In genomic region chr6:33725222-33725621, GRCh38 we compare ENCODE assay signal across 23 cellular contexts. TPM values are rescaled to one million over a fixed set of nuclear protein-coding genes. Genes with fewer than 3 reads are reported as not detected.
DNase-seq lines count a peak whose midpoint lies in the region; ATAC-seq and TF ChIP-seq lines count a peak whose summit lies in the region.
"Had no signal": no experiment of that assay in that cellular context is flagged by ENCODE, and none has a peak within 500 bp of the region (broad histone marks: within the 10 kb centered on the region; RNA-seq: fewer than 3 reads in every experiment).

No MANE protein-coding gene starts in this region.

- H3K4me3 Mint-ChIP-seq in chondrocyte (ENCODE audit: unreplicated experiment): no peak overlapping the region
- no peak overlapping the region for H3K4me3 Mint-ChIP-seq in endodermal cell
- H3K4me3 Mint-ChIP-seq: CD8-positive, alpha-beta memory T cell had no signal

- peaks cover 59% of the 10 kb centered on the region for H3K4me1 ChIP-seq in BLaER1
- H3K4me1 ChIP-seq in HUES48 (ENCODE audit: control insufficient read depth, insufficient read depth, low read length): peaks cover 9% of the 10 kb centered on the region
- peaks cover 12% of the 10 kb centered on the region for H3K4me1 ChIP-seq in lower lobe of right lung
- H3K4me1 ChIP-seq in endodermal cell (ENCODE audit: control insufficient read depth, insufficient read depth, low read length): no peaks in the 10 kb centered on the region

- no peaks in the 10 kb centered on the region for H3K4me1 Mint-ChIP-seq in chondrocyte (ENCODE audit: low read depth)
- H3K4me1 Mint-ChIP-seq in endodermal cell: peaks cover 10% of the 10 kb centered on the region

- no peak for TF ChIP-seq CTCF in chondrocyte (IDR thresholded peaks at IDR 0.05)
- no peak for TF ChIP-seq CTCF in lower lobe of right lung (IDR thresholded peaks at IDR 0.05)
- TF ChIP-seq CTCF in endodermal cell (conservative IDR thresholded peaks at IDR 0.05): no peak

- H3K4me3 ChIP-seq in BLaER1 (no peak overlapping the region), HUES48 (ENCODE audit: low read depth, low read length) (no peak overlapping the region), lower lobe of right lung (no peak overlapping the region), endodermal cell (ENCODE audit: low read length) (no peak overlapping the region)
- H3K4me3 ChIP-seq: BLaER1 treated with 17β-estradiol and CSF1 and Interleukin-3, amounts not matched to agents 10 nM and 100 nM; GM12878; GM23248 had no signal

- H3K27me3 ChIP-seq in BLaER1 (no peaks in the 10 kb centered on the region), HUES48 (ENCODE audit: control insufficient read depth, insufficient read depth, low read length) (no peaks in the 10 kb centered on the region), lower lobe of right lung (ENCODE audit: low read depth) (no peaks in the 10 kb centered on the region), endodermal cell (ENCODE audit: control insufficient read depth, insufficient read depth, low read length, poor library complexity, severe bottlenecking) (no peaks in the 10 kb centered on the region)
- H3K27me3 ChIP-seq: BLaER1 treated with 17β-estradiol and CSF1 and Interleukin-3, amounts not matched to agents 10 nM and 100 nM had no signal

- H3K4me2 ChIP-seq in BLaER1: peak overlapping the region; percentile 92

- H3K27ac ChIP-seq in BLaER1 (no peak overlapping the region), HUES48 (ENCODE audit: low read depth, low read length) (peak overlapping the region; percentile 17), lower lobe of right lung (no peak overlapping the region), endodermal cell (ENCODE audit: low read depth, low read length) (no peak overlapping the region)
- H3K27ac ChIP-seq: BLaER1 treated with 17β-estradiol and CSF1 and Interleukin-3, amounts not matched to agents 10 nM and 100 nM; GM23248 had no signal

- H3K9ac ChIP-seq in BLaER1 (no peak overlapping the region), HUES48 (ENCODE audit: low read depth, low read length) (no peak overlapping the region), endodermal cell (ENCODE audit: extremely low read depth, low read length, poor library complexity, severe bottlenecking) (no peak overlapping the region)
- H3K9ac ChIP-seq: BLaER1 treated with 17β-estradiol and CSF1 and Interleukin-3, amounts not matched to agents 10 nM and 100 nM; GM23248 had no signal

- 92 to 95% methylated on average over 7 to 14 of the region's 14 CpGs for WGBS in endodermal cell (ENCODE audit: insufficient coverage in 1 of 2, insufficient read length in 1 of 2), 2 experiments

- H3K27ac Mint-ChIP-seq in chondrocyte (ENCODE audit: unreplicated experiment): no peak overlapping the region
- no peak overlapping the region for H3K27ac Mint-ChIP-seq in endodermal cell

- H4K20me1 ChIP-seq in BLaER1: no peaks in the 10 kb centered on the region
- H4K20me1 ChIP-seq: BLaER1 treated with 17β-estradiol and CSF1 and Interleukin-3, amounts not matched to agents 10 nM and 100 nM had no signal

- H3K27me3 Mint-ChIP-seq in chondrocyte (ENCODE audit: low read depth) (peaks cover 2% of the 10 kb centered on the region), endodermal cell (ENCODE audit: insufficient read depth) (peaks cover 10% of the 10 kb centered on the region)

- H3K36me3 Mint-ChIP-seq in chondrocyte (ENCODE audit: low read depth): peaks cover 3% of the 10 kb centered on the region
- no peaks in the 10 kb centered on the region for H3K36me3 Mint-ChIP-seq in endodermal cell (ENCODE audit: low read depth)
- H3K36me3 Mint-ChIP-seq: CD8-positive, alpha-beta memory T cell had no signal

- H3K9me3 Mint-ChIP-seq in chondrocyte (ENCODE audit: low read depth): no peaks in the 10 kb centered on the region
- no peaks in the 10 kb centered on the region for H3K9me3 Mint-ChIP-seq in endodermal cell
- H3K9me3 Mint-ChIP-seq: CD8-positive, alpha-beta memory T cell had no signal

- ATAC-seq in lower lobe of right lung: no peak
- no peak for ATAC-seq in HG03460 (IDR thresholded peaks at IDR 0.05; ENCODE audit: unreplicated experiment)
- ATAC-seq: GM12878, HCT116 had no signal

- H3K9me3 ChIP-seq in BLaER1 (no peaks in the 10 kb centered on the region), HUES48 (ENCODE audit: control insufficient read depth, insufficient read depth, low read length) (no peaks in the 10 kb centered on the region), lower lobe of right lung (no peaks in the 10 kb centered on the region), endodermal cell (ENCODE audit: control insufficient read depth, low read length) (no peaks in the 10 kb centered on the region)
- H3K9me3 ChIP-seq: BLaER1 treated with 17β-estradiol and CSF1 and Interleukin-3, amounts not matched to agents 10 nM and 100 nM had no signal

- intact Hi-C loops in lower lobe of right lung (cut with DNase I): no loop called here

- no peaks in the 10 kb centered on the region for H3K36me3 ChIP-seq in BLaER1
- no peaks in the 10 kb centered on the region for H3K36me3 ChIP-seq in HUES48 (ENCODE audit: control insufficient read depth, insufficient read depth, low read length)
- H3K36me3 ChIP-seq in lower lobe of right lung: peaks cover 4% of the 10 kb centered on the region
- H3K36me3 ChIP-seq in endodermal cell (ENCODE audit: control insufficient read depth, insufficient read depth, low read length): no peaks in the 10 kb centered on the region
- H3K36me3 ChIP-seq: BLaER1 treated with 17β-estradiol and CSF1 and Interleukin-3, amounts not matched to agents 10 nM and 100 nM had no signal

- DNase-seq in chondrocyte (ENCODE audit: low spot score) (peak; percentile 3), lower lobe of right lung (peak; percentile 35), NCI-H526 (lab: John Stamatoyannopoulos, UW) (no peak), endodermal cell (no peak), GM19240 (ENCODE audit: insufficient read length, low spot score) (no peak)
- DNase-seq: 8988T; CD8-positive, alpha-beta memory T cell; COR-L47; DMS 273 treated with DMSO at 0.1 percent for 48 hours; DMS53; DND-41; EL; GM23248; IMR-90; KBM-7 had no signal

RNA-seq across cellular contexts. Expression of gene UQCC2, which starts 13.7 kb away (rescaled TPM):
- total RNA-seq in chondrocyte: 64.5 to 80.2 TPM (median 67.6 TPM) in 3 replicates
- 39.6 TPM for total RNA-seq in lower lobe of right lung
- total RNA-seq in endodermal cell: 100 to 1,000 TPM; 120 to 174 TPM
- 170 TPM for polyA plus RNA-seq in endodermal cell (2013, experiment 1 of 2)
- 163 TPM for polyA plus RNA-seq in endodermal cell (2013, experiment 2 of 2)

RNA-seq across cellular contexts. Expression of gene IP6K3, which starts 21.5 kb away (rescaled TPM):
- total RNA-seq in chondrocyte: 6.1 to 9.0 TPM (median 6.5 TPM) in 3 replicates
- 3.5 TPM for total RNA-seq in lower lobe of right lung
- not detected for total RNA-seq in endodermal cell
- polyA plus RNA-seq in endodermal cell (2013, experiment 1 of 2): 1.1 TPM
- 2.3 TPM for polyA plus RNA-seq in endodermal cell (2013, experiment 2 of 2)
- total RNA-seq: A673; CD8-positive, alpha-beta memory T cell; GM12878; GM23248; HT-29 had no signal
- polyA plus RNA-seq: CD8-positive, alpha-beta memory T cell; GM23248 had no signal

Comparison
In these comparisons a context has a peak if more than half of its experiments do, and no peak if none do; other contexts are left out.
1. DNase-seq: peak in chondrocyte (single experiment) and lower lobe of right lung (single experiment); none in NCI-H526 (0 of 2), endodermal cell (single experiment) and GM19240 (single experiment).